In the genomic region with DNA sequence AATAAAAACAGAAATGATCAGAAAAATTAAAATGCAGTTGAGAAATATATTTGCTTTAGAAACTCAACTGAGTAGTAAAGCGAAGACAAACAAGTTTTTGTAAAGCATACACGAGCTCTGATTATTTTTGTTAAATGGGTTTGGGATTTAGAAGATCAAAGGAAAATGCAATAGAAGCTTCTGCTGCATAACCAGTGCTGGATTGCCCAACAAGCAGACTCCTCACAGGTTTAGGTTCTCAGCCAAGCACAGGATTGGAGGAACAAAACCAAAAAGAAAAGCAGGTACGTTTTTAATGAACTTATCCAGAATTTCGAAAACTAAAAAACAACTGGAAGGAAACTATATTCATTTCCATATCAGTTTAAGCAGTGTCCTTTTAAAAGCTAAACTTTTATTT, we compare ENCODE assay signal across 34 cellular contexts.
DNase-seq lines count a peak whose midpoint lies in the region; ATAC-seq, FAIRE-seq and TF ChIP-seq lines count a peak whose summit lies in the region.
"Had no signal": no experiment of that assay in that cellular context is flagged by ENCODE, and none has a peak within 500 bp of the region (broad histone marks: within the 10 kb centered on the region; RNA-seq: fewer than 3 reads in every experiment).

No MANE protein-coding gene starts in this region.

- TF ChIP-seq CTCF in right lobe of liver (IDR thresholded peaks at IDR 0.05): no peak
- TF ChIP-seq CTCF in HepG2 (CRISPR knock-in tag; IDR thresholded peaks at IDR 0.05): no peak
- no peak for TF ChIP-seq CTCF in HCT116 (IDR thresholded peaks at IDR 0.05 in 2 of 3, conservative IDR thresholded peaks at IDR 0.05 in 1 of 3; ENCODE audit: borderline replicate concordance in 1 of 3, insufficient read depth in 1 of 3, low read depth in 2 of 3, low read length in 2 of 3)
- TF ChIP-seq CTCF in smooth muscle cell (IDR thresholded peaks at IDR 0.05; ENCODE audit: borderline replicate concordance, insufficient read depth, poor library complexity, severe bottlenecking): no peak
- TF ChIP-seq CTCF in gastroesophageal sphincter (IDR thresholded peaks at IDR 0.05): no peak

- H3K4me3 ChIP-seq in right lobe of liver (no peak overlapping the region), HepG2 (replicated peaks in 1 of 3; ENCODE audit: insufficient read depth in 1 of 3, low read depth in 2 of 3, low read length in 3 of 3) (no peak overlapping the region), HCT116 (replicated peaks in 1 of 2; ENCODE audit: low read depth in 1 of 2, low read length in 2 of 2) (no peak overlapping the region), smooth muscle cell (no peak overlapping the region), gastroesophageal sphincter (no peak overlapping the region)
- H3K4me3 ChIP-seq: A549; BLaER1; BLaER1 treated with 17β-estradiol and CSF1 and Interleukin-3, amounts not matched to agents 10 nM and 100 nM had no signal

- TF ChIP-seq POLR2A in right lobe of liver (IDR thresholded peaks at IDR 0.05): no peak
- TF ChIP-seq POLR2A in HepG2 (IDR thresholded peaks at IDR 0.05; ENCODE audit: insufficient read depth in 1 of 2, low read depth in 2 of 2, low read length in 2 of 2): no peak
- no peak for TF ChIP-seq POLR2A in HCT116 (IDR thresholded peaks at IDR 0.05; ENCODE audit: borderline replicate concordance, extremely low read depth, insufficient read depth, insufficient read length)
- no peak for TF ChIP-seq POLR2A in gastroesophageal sphincter (IDR thresholded peaks at IDR 0.05)

- WGBS in right lobe of liver (ENCODE audit: insufficient coverage, low coverage, low lambda C conversion rate, missing lambda C conversion rate): 26% methylated on average over 4 of the region's 4 CpGs
- 1% methylated on average over 4 of the region's 4 CpGs for WGBS in HepG2 (ENCODE audit: low lambda C conversion rate)
- 71% methylated on average over 4 of the region's 4 CpGs for WGBS in smooth muscle cell (ENCODE audit: low lambda C conversion rate)
- WGBS in gastroesophageal sphincter (ENCODE audit: low coverage in 1 of 2), 2 donors: 69 to 72% methylated on average over 4 of the region's 4 CpGs

- peak; percentile 60 to 76 (median 65) for ATAC-seq in right lobe of liver
- no peak for ATAC-seq in HepG2
- no peak for ATAC-seq in HCT116
- peak; percentile 67 for ATAC-seq in left lobe of liver
- no peak for ATAC-seq in GM21360 (IDR thresholded peaks at IDR 0.05; ENCODE audit: unreplicated experiment)
- ATAC-seq in gastroesophageal sphincter: no peak
- ATAC-seq: A549; CD8-positive, alpha-beta T cell had no signal

- no peaks in the 10 kb centered on the region for H3K9me3 ChIP-seq in right lobe of liver
- peaks cover 27% of the 10 kb centered on the region for H3K9me3 ChIP-seq in HepG2 (ENCODE audit: low read length)
- no peaks in the 10 kb centered on the region for H3K9me3 ChIP-seq in HCT116 (ENCODE audit: control insufficient read depth in 1 of 2, insufficient read depth in 1 of 2, low read depth in 1 of 2, low read length in 2 of 2)
- H3K9me3 ChIP-seq in smooth muscle cell (replicated peaks; ENCODE audit: low read depth): no peaks in the 10 kb centered on the region
- H3K9me3 ChIP-seq in gastroesophageal sphincter: peaks cover 0 to 12% (median 0%) of the 10 kb centered on the region in 3 donors
- H3K9me3 ChIP-seq: A549, BE2C, Caco-2 had no signal

- no peaks in the 10 kb centered on the region for H3K36me3 ChIP-seq in right lobe of liver
- H3K36me3 ChIP-seq in HepG2 (replicated peaks in 1 of 2; ENCODE audit: control insufficient read depth in 1 of 2, insufficient read depth in 2 of 2, low read length in 2 of 2): no peaks in the 10 kb centered on the region
- no peaks in the 10 kb centered on the region for H3K36me3 ChIP-seq in HCT116 (ENCODE audit: control insufficient read depth in 1 of 2, insufficient read depth in 2 of 2, low read length in 2 of 2)
- H3K36me3 ChIP-seq in smooth muscle cell (ENCODE audit: low read depth): no peaks in the 10 kb centered on the region
- H3K36me3 ChIP-seq in gastroesophageal sphincter: no peaks in the 10 kb centered on the region
- H3K36me3 ChIP-seq: BE2C; BLaER1; BLaER1 treated with 17β-estradiol and CSF1 and Interleukin-3, amounts not matched to agents 10 nM and 100 nM had no signal

- DNase-seq in right lobe of liver (no peak), HepG2 (ENCODE audit: low spot score) (no peak), HCT116 (ENCODE audit: low read depth, low spot score) (no peak), left lobe of liver (ENCODE audit: low spot score) (no peak), smooth muscle cell (lab: John Stamatoyannopoulos, UW; ENCODE audit: unreplicated experiment) (no peak), NCI-H1105 treated with DMSO at 0.1 percent for 48 hours (lab: John Stamatoyannopoulos, UW) (no peak)
- DNase-seq: 8988T; ACHN; AML-193; BE2C; C1 segment of cervical spinal cord; Caco-2; Calu3; CD4-positive, alpha-beta memory T cell; CD4-positive, alpha-beta T cell; CD4-positive, CD25-positive, alpha-beta regulatory T cell; CD8-positive, alpha-beta memory T cell; CD8-positive, alpha-beta T cell; COR-L47; DMS 273 treated with DMSO at 0.1 percent for 48 hours; DMS153; DMS53; DMS79; DMS79 treated with DMSO at 0.1 percent for 48 hours; DND-41; EL had no signal

- no peak overlapping the region for H3K27ac ChIP-seq in right lobe of liver
- H3K27ac ChIP-seq in HepG2 (ENCODE audit: extremely low read length, insufficient read depth, low read length): no peak overlapping the region
- no peak overlapping the region for H3K27ac ChIP-seq in HCT116 (ENCODE audit: low read depth, low read length)
- no peak overlapping the region for H3K27ac ChIP-seq in smooth muscle cell (ENCODE audit: low read depth)
- no peak overlapping the region for H3K27ac ChIP-seq in gastroesophageal sphincter
- H3K27ac ChIP-seq: 22Rv1; A549; BLaER1; BLaER1 treated with 17β-estradiol and CSF1 and Interleukin-3, amounts not matched to agents 10 nM and 100 nM; C4-2B had no signal

- peaks cover 0 to 8% (median 0%) of the 10 kb centered on the region in 4 donors for H3K4me1 ChIP-seq in right lobe of liver
- H3K4me1 ChIP-seq in HepG2 (ENCODE audit: insufficient read depth, low read length): no peaks in the 10 kb centered on the region
- H3K4me1 ChIP-seq in HCT116 (ENCODE audit: control insufficient read depth in 1 of 2, insufficient read depth in 2 of 2, low read length in 2 of 2): no peaks in the 10 kb centered on the region
- H3K4me1 ChIP-seq in smooth muscle cell (ENCODE audit: low read depth): peaks cover 22% of the 10 kb centered on the region
- H3K4me1 ChIP-seq in gastroesophageal sphincter: no peaks in the 10 kb centered on the region
- H3K4me1 ChIP-seq: A549; BE2C; BLaER1; BLaER1 treated with 17β-estradiol and CSF1 and Interleukin-3, amounts not matched to agents 10 nM and 100 nM; Caco-2 had no signal

- in situ Hi-C loops in HepG2 (cut with HindIII; ENCODE audit: extremely low pct_ligation_motif_present, low pct_unique_long_range_greater_than_20kb): no loop called here

- BruUV-seq in HepG2 (replicated peaks; lab: Mats Ljungman, UMichigan) (no TSS peak), HCT116 (replicated peaks; lab: Mats Ljungman, UMichigan) (no TSS peak)

- H3F3A ChIP-seq in smooth muscle cell (ENCODE audit: low read depth): no peaks in the 10 kb centered on the region

- H3K79me2 ChIP-seq in HepG2 (ENCODE audit: insufficient read depth, low read length): no peaks in the 10 kb centered on the region
- H3K79me2 ChIP-seq in HCT116 (ENCODE audit: insufficient read depth, low read length): no peaks in the 10 kb centered on the region
- H3K79me2 ChIP-seq in smooth muscle cell (ENCODE audit: low read depth): no peaks in the 10 kb centered on the region

- H4K20me1 ChIP-seq in HepG2 (ENCODE audit: insufficient read depth, low read length) (no peaks in the 10 kb centered on the region), HCT116 (ENCODE audit: insufficient read depth) (no peaks in the 10 kb centered on the region), smooth muscle cell (ENCODE audit: low read depth) (no peaks in the 10 kb centered on the region)
- H4K20me1 ChIP-seq: BLaER1; BLaER1 treated with 17β-estradiol and CSF1 and Interleukin-3, amounts not matched to agents 10 nM and 100 nM had no signal

- no peaks in the 10 kb centered on the region for H3K27me3 ChIP-seq in right lobe of liver
- no peaks in the 10 kb centered on the region for H3K27me3 ChIP-seq in HepG2 (ENCODE audit: control insufficient read depth in 1 of 2, insufficient read depth in 2 of 2, low read length in 2 of 2)
- no peaks in the 10 kb centered on the region for H3K27me3 ChIP-seq in HCT116 (ENCODE audit: insufficient read depth, low read length)
- H3K27me3 ChIP-seq in smooth muscle cell (ENCODE audit: low read depth): no peaks in the 10 kb centered on the region
- H3K27me3 ChIP-seq in gastroesophageal sphincter: peaks cover 5% of the 10 kb centered on the region
- H3K27me3 ChIP-seq: BE2C; BLaER1; BLaER1 treated with 17β-estradiol and CSF1 and Interleukin-3, amounts not matched to agents 10 nM and 100 nM had no signal

- RAD21 ChIA-PET in HCT116 (lab: Charles Lee; ENCODE audit: low non-redundant PET in 1 of 2, low total read pairs in 2 of 2, uncharacterized antibody in 2 of 2, unreplicated experiment in 2 of 2): no interaction called here

- H2AFZ ChIP-seq in HepG2 (ENCODE audit: low read length): no peak overlapping the region
- H2AFZ ChIP-seq in HCT116 (ENCODE audit: low read depth, low read length, poor library complexity, severe bottlenecking): peak overlapping the region; percentile 60
- no peak overlapping the region for H2AFZ ChIP-seq in smooth muscle cell (ENCODE audit: low read depth)

- TF ChIP-seq RAD21 in HepG2 (CRISPR knock-in tag; IDR thresholded peaks at IDR 0.05): no peak
- no peak for TF ChIP-seq RAD21 in HCT116 (IDR thresholded peaks at IDR 0.05; ENCODE audit: low read depth)

- no peak overlapping the region for H3K4me2 ChIP-seq in HepG2 (ENCODE audit: low read depth, low read length)
- no peak overlapping the region for H3K4me2 ChIP-seq in HCT116 (ENCODE audit: low read length)
- H3K4me2 ChIP-seq in smooth muscle cell: peak overlapping the region; percentile 39
- H3K4me2 ChIP-seq: A549; BLaER1; BLaER1 treated with 17β-estradiol and CSF1 and Interleukin-3, amounts not matched to agents 10 nM and 100 nM had no signal

- TF ChIP-seq EP300 in HepG2 (IDR thresholded peaks at IDR 0.05; ENCODE audit: low read depth in 2 of 2, low read length in 2 of 2) (no peak), HepG2 (CRISPR knock-in tag; IDR thresholded peaks at IDR 0.05; ENCODE audit: borderline replicate concordance) (no peak), gastroesophageal sphincter (IDR thresholded peaks at IDR 0.05) (no peak)

- intact Hi-C loops in right lobe of liver (cut with DNase I): no loop called here
- intact Hi-C loops in HepG2 (cut with micrococcal nuclease; ENCODE audit: unreplicated experiment): no loop called here
- intact Hi-C loops in HCT116 (cut with micrococcal nuclease): no loop called here

- no peak overlapping the region for H3K9ac ChIP-seq in HepG2 (ENCODE audit: insufficient read depth, low read depth, low read length)
- H3K9ac ChIP-seq in HCT116 (ENCODE audit: low read length): no peak overlapping the region
- H3K9ac ChIP-seq in smooth muscle cell (ENCODE audit: low read depth): no peak overlapping the region
- H3K9ac ChIP-seq: BLaER1; BLaER1 treated with 17β-estradiol and CSF1 and Interleukin-3, amounts not matched to agents 10 nM and 100 nM had no signal

- POLR2A ChIA-PET in HepG2 (lab: Yijun Ruan, JAX) (no interaction called here), HCT116 (lab: Charles Lee) (no interaction called here)

- H3K9me2 ChIP-seq in HCT116 (ENCODE audit: insufficient read depth): no peaks in the 10 kb centered on the region

- FAIRE-seq in HepG2 (lab: Jason Lieb, UNC): no peak
- FAIRE-seq: A204.1, A549 had no signal

- CTCF ChIA-PET in HepG2 (lab: Yijun Ruan, JAX; ENCODE audit: low intra/inter-chr PET ratio, low total read pairs): no interaction called here
- CTCF ChIA-PET in HCT116 (lab: Charles Lee): interaction anchor here (0.5 to 1.1 kb wide), 4 partner anchors 9 to 64 kb away, joined by 3 to 5 read pairs (median 4); no protein-coding TSS in a partner anchor

Comparison
In these comparisons a context has a peak if more than half of its experiments do, and no peak if none do; other contexts are left out.
1. ATAC-seq: peak in right lobe of liver (4 of 4) and left lobe of liver (single experiment); none in HepG2 (single experiment), HCT116 (single experiment), GM21360 (single experiment) and gastroesophageal sphincter (single experiment).